ENCODE assay signal across 8 cellular contexts in the genomic region with DNA sequence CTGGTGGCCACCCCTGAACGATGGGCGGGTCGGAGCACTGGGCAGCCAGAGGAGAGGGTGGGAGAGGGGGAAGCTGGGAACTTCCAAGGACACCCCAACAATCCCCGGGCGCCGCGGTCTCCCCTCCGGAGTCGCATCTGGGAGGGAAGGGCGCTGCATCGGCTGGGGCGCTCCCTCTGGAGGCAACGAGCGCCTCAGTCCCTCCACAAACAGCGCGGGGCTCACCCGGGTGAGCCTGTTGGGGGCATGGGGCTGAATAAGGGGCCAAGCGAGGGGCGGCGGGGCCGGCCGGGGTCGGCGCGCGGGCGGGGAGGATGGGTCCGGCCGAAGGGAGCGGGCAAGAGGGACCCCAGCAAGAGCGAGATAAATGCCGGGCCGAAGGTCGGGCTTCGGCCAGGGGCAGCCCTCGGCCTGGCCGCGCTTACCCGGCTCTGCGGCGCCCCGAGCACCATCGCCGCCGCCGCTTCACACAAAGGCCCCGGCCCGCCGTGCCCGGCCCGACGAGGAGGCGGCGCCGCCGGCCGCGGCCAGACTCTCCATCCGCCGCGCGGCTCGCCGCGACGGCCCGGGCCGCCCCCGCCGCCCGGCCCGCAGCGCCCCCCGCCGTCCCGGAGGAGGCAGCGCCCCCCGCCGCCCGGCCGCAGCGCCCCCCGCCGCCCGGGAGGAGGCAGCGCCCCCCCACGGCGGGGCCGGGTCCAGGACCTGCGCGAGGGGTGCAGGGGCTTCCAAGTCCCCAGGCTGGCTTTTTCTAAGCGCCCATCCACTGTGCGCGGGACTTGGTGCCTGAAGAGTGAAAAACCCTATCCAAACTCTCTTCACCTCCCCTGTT. TPM values are rescaled to one million over a fixed set of nuclear protein-coding genes. Genes with fewer than 3 reads are reported as not detected.
DNase-seq lines count a peak whose midpoint lies in the region; ATAC-seq and TF ChIP-seq lines count a peak whose summit lies in the region.

Gene ZBTB39 (minus strand): TSS at position 567 of the 829 bp plus-strand sequence. CDS start 1,629 bp downstream, outside the sequence.

- POLR2A ChIA-PET in SK-N-SH (lab: Yijun Ruan, JAX): interaction anchor here (1.2 kb wide), 1 partner anchor 375 kb away, joined by 3 read pairs; no protein-coding TSS in a partner anchor

- peak within 1 kb of the TSS; percentile 34 to 69; a peak in 2 of 4 replicates for H3K27ac ChIP-seq in SK-N-SH (ENCODE audit: low read depth in 2 of 2, low read length in 1 of 2)
- peak within 1 kb of the TSS; percentile 78 for H3K27ac ChIP-seq in prostate gland

- WGBS in SK-N-SH (ENCODE audit: low lambda C conversion rate): 1% methylated on average over 9 of the region's 94 CpGs
- 0% methylated on average over 38 of the region's 94 CpGs for WGBS in prostate gland

- no peaks in the 10 kb centered on the region for H3K9me3 Mint-ChIP-seq in IgD-negative memory B cell

- H3K36me3 Mint-ChIP-seq in IgD-negative memory B cell: peaks cover 2% of the 10 kb centered on the region

- no peak for TF ChIP-seq POLR2A in prostate gland (IDR thresholded peaks at IDR 0.05)

- no peaks in the 10 kb centered on the region for H3F3A ChIP-seq in SK-N-SH (replicated peaks; ENCODE audit: insufficient read depth)

- H3K4me3 ChIP-seq in SK-N-SH (ENCODE audit: low read depth in 2 of 2, low read length in 1 of 2) (peak within 1 kb of the TSS; percentile 89 to 100), prostate gland (peak within 1 kb of the TSS; percentile 75 to 77)

- peaks cover 6 to 14% of the 10 kb centered on the region in 2 experiments; a peak in 3 of 4 replicates for H3K4me1 ChIP-seq in SK-N-SH (ENCODE audit: control insufficient read depth in 1 of 2, insufficient read depth in 2 of 2, low read depth in 1 of 2, low read length in 1 of 2)
- no peaks in the 10 kb centered on the region for H3K4me1 ChIP-seq in prostate gland (replicated peaks)

- H3K9me3 ChIP-seq in SK-N-SH: no peaks in the 10 kb centered on the region
- no peaks in the 10 kb centered on the region for H3K9me3 ChIP-seq in prostate gland

- H3K4me1 Mint-ChIP-seq in IgD-negative memory B cell: peaks cover 18 to 36% (median 33%) of the 10 kb centered on the region in 3 donors

- TF ChIP-seq CTCF in SK-N-SH (IDR thresholded peaks at IDR 0.05) (peak; percentile 69), prostate gland (IDR thresholded peaks at IDR 0.05) (peak; percentile 38 to 56 (median 52))

- H3K36me3 ChIP-seq in SK-N-SH (replicated peaks in 1 of 2; ENCODE audit: control insufficient read depth in 1 of 2, insufficient read depth in 2 of 2, low read length in 1 of 2) (peaks cover 14 to 36% of the 10 kb centered on the region in 2 experiments), prostate gland (peaks cover 0 to 22% of the 10 kb centered on the region in 2 donors)

- H3K27me3 Mint-ChIP-seq in IgD-negative memory B cell: no peaks in the 10 kb centered on the region

- peak within 1 kb of the TSS; percentile 91 for H3K9ac ChIP-seq in SK-N-SH

- intact Hi-C loops in left cardiac atrium (cut with DNase I): no loop called here
- intact Hi-C loops in prostate gland (cut with DNase I): loop anchor here (5.0 kb wide), 1 partner anchor 51 kb away; no protein-coding TSS in a partner anchor

- H3K27ac Mint-ChIP-seq in IgD-negative memory B cell: peak within 1 kb of the TSS; percentile 73 to 93 (median 74)

- no peak for TF ChIP-seq EP300 in SK-N-SH (IDR thresholded peaks at IDR 0.05; ENCODE audit: borderline replicate concordance in 1 of 2, low read depth in 1 of 2, low read length in 1 of 2)

- CTCF ChIA-PET in SK-N-SH (lab: Yijun Ruan, JAX): interaction anchor here (0.6 to 15.0 kb wide), 31 partner anchors 10 to 892 kb away, joined by 3 to 257 read pairs (median 4); partner anchors contain the start of genes HSD17B6, MYO1A, STAT6 and TAC3

- no peaks in the 10 kb centered on the region for H3K9me2 ChIP-seq in SK-N-SH

- peak; percentile 99 for DNase-seq in D341Med (ENCODE audit: low spot score)
- peak; percentile 99 for DNase-seq in SK-N-SH
- DNase-seq in activated naive CD8-positive, alpha-beta T cell treated with anti-CD3 and anti-CD28 coated beads, Interleukin-2, amount 50 U/mL, for 16 hours (ENCODE audit: low read depth, low spot score): peak; percentile 24
- DNase-seq in left cardiac atrium: peak; percentile 65
- peak; percentile 32 for DNase-seq in prostate gland (ENCODE audit: low spot score)

- peak within 1 kb of the TSS; percentile 79 for H2AFZ ChIP-seq in SK-N-SH (ENCODE audit: low read depth)

- H4K20me1 ChIP-seq in SK-N-SH (ENCODE audit: insufficient read depth): peaks cover 12% of the 10 kb centered on the region

- peak; percentile 53 for ATAC-seq in GM21360 (IDR thresholded peaks at IDR 0.05; ENCODE audit: unreplicated experiment)
- peak; percentile 81 to 91 for ATAC-seq in left cardiac atrium
- no peak for ATAC-seq in GM21526 (IDR thresholded peaks at IDR 0.05; ENCODE audit: low FRiP score, unreplicated experiment)

- H3K4me2 ChIP-seq in SK-N-SH: peak within 1 kb of the TSS; percentile 94

- no peak for TF ChIP-seq RAD21 in SK-N-SH (IDR thresholded peaks at IDR 0.05; ENCODE audit: low read length)

- H3K27me3 ChIP-seq in SK-N-SH (ENCODE audit: insufficient read depth) (no peaks in the 10 kb centered on the region), prostate gland (replicated peaks; ENCODE audit: insufficient read depth) (no peaks in the 10 kb centered on the region)

- H3K79me2 ChIP-seq in SK-N-SH (ENCODE audit: insufficient read depth): peaks cover 28% of the 10 kb centered on the region

- peak within 1 kb of the TSS; percentile 82 to 97 (median 94) for H3K4me3 Mint-ChIP-seq in IgD-negative memory B cell

TF ChIP-seq in SK-N-SH, 30 proteins besides CTCF, POLR2A, EP300 and RAD21 (continues in another document):
- no peak for TF ChIP-seq EZH2phosphoT487 (IDR thresholded peaks at IDR 0.05; ENCODE audit: borderline replicate concordance, low read depth)
- no peak for TF ChIP-seq RXRA (IDR thresholded peaks at IDR 0.05; ENCODE audit: borderline replicate concordance, low read depth)
- TF ChIP-seq ELF1 (IDR thresholded peaks at IDR 0.05): no peak
- TF ChIP-seq, protein P1, sequence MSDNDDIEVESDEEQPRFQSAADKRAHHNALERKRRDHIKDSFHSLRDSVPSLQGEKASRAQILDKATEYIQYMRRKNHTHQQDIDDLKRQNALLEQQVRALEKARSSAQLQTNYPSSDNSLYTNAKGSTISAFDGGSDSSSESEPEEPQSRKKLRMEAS (IDR thresholded peaks at IDR 0.05; ENCODE audit: low read depth): no peak
- peak; percentile 33; the same call in 1 of the 2 replicates for TF ChIP-seq TAF1 (IDR thresholded peaks at IDR 0.05; ENCODE audit: borderline replicate concordance, low read depth, low read length)
- no peak for TF ChIP-seq USF1 (IDR thresholded peaks at IDR 0.05; ENCODE audit: borderline replicate concordance, low read depth)
- TF ChIP-seq FOXM1 (IDR thresholded peaks at IDR 0.05; ENCODE audit: low read depth): 0 out of 2 replicates have a peak, but pooled peaks have one; percentile 49
- TF ChIP-seq YY1 (IDR thresholded peaks at IDR 0.05; ENCODE audit: low read depth): no peak
- no peak for TF ChIP-seq REST (IDR thresholded peaks at IDR 0.05; ENCODE audit: low read depth, low read length)
- peak; percentile 61 for TF ChIP-seq POLR2AphosphoS5 (IDR thresholded peaks at IDR 0.05; ENCODE audit: low read depth, low read length)
- no peak for TF ChIP-seq SIN3A (IDR thresholded peaks at IDR 0.05; ENCODE audit: borderline replicate concordance, low read depth, low read length)
- TF ChIP-seq, protein P2, sequence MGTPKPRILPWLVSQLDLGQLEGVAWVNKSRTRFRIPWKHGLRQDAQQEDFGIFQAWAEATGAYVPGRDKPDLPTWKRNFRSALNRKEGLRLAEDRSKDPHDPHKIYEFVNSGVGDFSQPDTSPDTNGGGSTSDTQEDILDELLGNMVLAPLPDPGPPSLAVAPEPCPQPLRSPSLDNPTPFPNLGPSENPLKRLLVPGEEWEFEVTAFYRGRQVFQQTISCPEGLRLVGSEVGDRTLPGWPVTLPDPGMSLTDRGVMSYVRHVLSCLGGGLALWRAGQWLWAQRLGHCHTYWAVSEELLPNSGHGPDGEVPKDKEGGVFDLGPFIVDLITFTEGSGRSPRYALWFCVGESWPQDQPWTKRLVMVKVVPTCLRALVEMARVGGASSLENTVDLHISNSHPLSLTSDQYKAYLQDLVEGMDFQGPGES (IDR thresholded peaks at IDR 0.05; ENCODE audit: low read depth, low read length): no peak

RNA-seq across cellular contexts. Expression of gene ZBTB39, which starts in this region (rescaled TPM):
- polyA plus RNA-seq in IgD-negative memory B cell (3.2 TPM), SK-N-SH (2012; rRNA removed) (3.7 and 4.8 TPM in 2 replicates)
- polyA plus RNA-seq in SK-N-SH (2012; cell fraction: cytosol; rRNA removed): 3.3 and 3.8 TPM in 2 replicates
- 4.0 and 4.7 TPM in 2 replicates for polyA plus RNA-seq in SK-N-SH (2012; cell fraction: nucleus; rRNA removed)
- total RNA-seq in left cardiac atrium (1 to 10 TPM; 3.8 to 4.5 TPM), prostate gland (10 to 100 TPM in 1 of 2 donors, 1 to 10 TPM in 1; 5.8 to 15.6 TPM)

Comparison
In these comparisons a context has a peak if more than half of its experiments do, and no peak if none do; other contexts are left out.
1. DNase-seq: peak in every context shown above with its lines; median percentile 99 in D341Med; 99 in SK-N-SH; 65 in left cardiac atrium; 32 in prostate gland; 24 in activated naive CD8-positive, alpha-beta T cell treated with anti-CD3 and anti-CD28 coated beads, Interleukin-2, amount 50 U/mL, for 16 hours.